Comparison of ENCODE assay signal across 5 cellular contexts in the genomic region with DNA sequence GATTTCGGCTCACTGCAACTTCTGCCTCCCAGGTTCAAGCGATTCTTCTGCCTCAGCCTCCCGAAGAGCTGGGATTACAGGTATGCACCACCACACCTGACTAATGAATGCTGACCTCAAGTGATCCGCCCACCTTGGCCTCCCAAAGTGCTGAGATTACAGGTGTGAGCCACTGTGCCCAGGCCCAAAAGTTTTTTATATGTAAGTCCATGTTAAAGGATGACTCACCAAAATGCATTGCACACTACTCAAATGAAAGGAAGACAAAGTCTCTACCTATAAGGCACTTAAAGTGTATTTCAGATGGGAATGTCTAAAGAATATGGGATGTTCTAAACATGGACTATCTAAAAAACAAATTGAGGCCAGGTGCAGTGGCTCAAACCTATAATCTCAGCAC. TPM values are rescaled to one million over a fixed set of nuclear protein-coding genes. Genes with fewer than 3 reads are reported as not detected.
"Had no signal": no experiment of that assay in that cellular context is flagged by ENCODE, and none has a peak within 500 bp of the region (broad histone marks: within the 10 kb centered on the region; RNA-seq: fewer than 3 reads in every experiment).

No MANE protein-coding gene starts in this region.

RNA-seq across cellular contexts. Expression of a gene that starts 37.7 kb away (rescaled TPM):
- total RNA-seq: H1, H9, HT-29 had no signal
- polyA plus RNA-seq: GM23338, H1, IgD-negative memory B cell had no signal
